ENCODE assay signal across 9 cellular contexts in the genomic region with DNA sequence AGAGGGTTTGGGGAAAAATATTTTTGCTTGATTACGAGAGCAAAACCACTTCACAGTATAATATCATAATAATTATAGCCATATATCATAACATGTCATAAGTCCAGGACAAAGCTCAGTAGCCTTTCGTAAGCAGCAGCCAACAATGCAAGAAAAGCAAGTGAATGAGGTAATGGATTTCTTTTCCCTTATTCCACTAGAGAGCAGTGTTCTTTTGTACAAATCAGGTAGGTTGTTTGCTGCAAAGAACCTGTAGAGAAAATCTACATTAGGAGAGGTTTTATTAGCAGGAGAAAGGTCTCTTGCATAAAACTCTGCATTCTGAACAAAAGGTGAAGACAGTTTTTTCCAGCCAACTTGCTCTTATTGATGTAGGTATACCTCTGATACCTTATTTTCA.
DNase-seq lines count a peak whose midpoint lies in the region; ATAC-seq and TF ChIP-seq lines count a peak whose summit lies in the region.
"Had no signal": no experiment of that assay in that cellular context is flagged by ENCODE, and none has a peak within 500 bp of the region (broad histone marks: within the 10 kb centered on the region; RNA-seq: fewer than 3 reads in every experiment).

No MANE protein-coding gene starts in this region.

- peak; percentile 58 for DNase-seq in DMS 273 (lab: John Stamatoyannopoulos, UW; ENCODE audit: unreplicated experiment)
- peak; percentile 3 for DNase-seq in NAMALWA (ENCODE audit: low spot score)
- no peak for DNase-seq in brain microvascular endothelial cell
- DNase-seq in myocyte (ENCODE audit: low read depth) = peak; percentile 56
- DNase-seq in stimulated activated CD4-positive, alpha-beta T cell treated with anti-CD3 and anti-CD28 coated beads, Interleukin-15, amount 100 ng/mL, for 24 hours = no peak
- DNase-seq in activated T-cell treated with anti-CD3 and anti-CD28 coated beads, Interleukin-2, amount 50 U/mL, for 24 hours = no peak
- DNase-seq in amygdala (lab: John Stamatoyannopoulos, UW) = no peak
- DNase-seq in Right ventricle myocardium superior = no peak
- DNase-seq: cortex of kidney had no signal

- no peaks in the 10 kb centered on the region for H3K9me3 Mint-ChIP-seq in activated T-cell treated with anti-CD3 and anti-CD28 coated beads, Interleukin-2, amount 50 U/mL, for 24 hours

- ATAC-seq in Right ventricle myocardium superior (ENCODE audit: poor library complexity) = no peak

- H3K4me1 Mint-ChIP-seq in activated T-cell treated with anti-CD3 and anti-CD28 coated beads, Interleukin-2, amount 50 U/mL, for 24 hours (ENCODE audit: low read depth) = no peaks in the 10 kb centered on the region

- no peaks in the 10 kb centered on the region for H3K36me3 ChIP-seq in brain microvascular endothelial cell (replicated peaks)

- no peaks in the 10 kb centered on the region for H3K36me3 Mint-ChIP-seq in activated T-cell treated with anti-CD3 and anti-CD28 coated beads, Interleukin-2, amount 50 U/mL, for 24 hours (ENCODE audit: low read depth)

- no peaks in the 10 kb centered on the region for H3K27me3 Mint-ChIP-seq in activated T-cell treated with anti-CD3 and anti-CD28 coated beads, Interleukin-2, amount 50 U/mL, for 24 hours

- H3K27me3 ChIP-seq in brain microvascular endothelial cell (replicated peaks) = no peaks in the 10 kb centered on the region

- intact Hi-C loops in Right ventricle myocardium superior (cut with DNase I) = no loop called here

- no peak overlapping the region for H3K4me3 ChIP-seq in brain microvascular endothelial cell (ENCODE audit: low read depth, low read length)

- in situ Hi-C loops in brain microvascular endothelial cell (cut with HindIII; ENCODE audit: low pct_ligation_motif_present, low sequenced_read_pairs) = no loop called here

- H3K4me3 Mint-ChIP-seq in activated T-cell treated with anti-CD3 and anti-CD28 coated beads, Interleukin-2, amount 50 U/mL, for 24 hours = no peak overlapping the region

- no peak overlapping the region for H3K27ac Mint-ChIP-seq in activated T-cell treated with anti-CD3 and anti-CD28 coated beads, Interleukin-2, amount 50 U/mL, for 24 hours

- no peak overlapping the region for H3K27ac ChIP-seq in brain microvascular endothelial cell

- TF ChIP-seq CTCF in brain microvascular endothelial cell (IDR thresholded peaks at IDR 0.05; ENCODE audit: low read depth, low read length, missing control alignments) = peak; percentile 46

Comparison
In these comparisons a context has a peak if more than half of its experiments do, and no peak if none do; other contexts are left out.
1. DNase-seq: peak in DMS 273 (single experiment), NAMALWA (single experiment) and myocyte (single experiment); none in brain microvascular endothelial cell (single experiment), stimulated activated CD4-positive, alpha-beta T cell treated with anti-CD3 and anti-CD28 coated beads, Interleukin-15, amount 100 ng/mL, for 24 hours (single experiment), activated T-cell treated with anti-CD3 and anti-CD28 coated beads, Interleukin-2, amount 50 U/mL, for 24 hours (single experiment), amygdala (0 of 56) and Right ventricle myocardium superior (single experiment).